ENCODE assay signal across 20 cellular contexts in genomic region chr12:127035011-127035879, GRCh38.
"Had no signal": no experiment of that assay in that cellular context is flagged by ENCODE, and none has a peak within 500 bp of the region (broad histone marks: within the 10 kb centered on the region; RNA-seq: fewer than 3 reads in every experiment).

No MANE protein-coding gene starts in this region.

- H3K36me3 ChIP-seq: breast epithelium, gastroesophageal sphincter, heart left ventricle, left ventricle myocardium inferior, tibial nerve had no signal

- ATAC-seq: activated naive CD8-positive, alpha-beta T cell treated with anti-CD3 and anti-CD28 coated beads, Interleukin-2, amount 50 U/mL, for 24 hours; activated T-cell treated with anti-CD3 and anti-CD28 coated beads, Interleukin-2, amount 50 U/mL, for 4 hours; esophagus mucosa; gastroesophageal sphincter; heart left ventricle had no signal

- H3K4me1 ChIP-seq: breast epithelium, gastroesophageal sphincter, heart left ventricle, left ventricle myocardium inferior, tibial nerve had no signal

- H3K27me3 ChIP-seq: breast epithelium, tibial nerve had no signal

- DNase-seq: activated CD4-positive, alpha-beta T cell treated with anti-CD3 and anti-CD28 coated beads, Interleukin-2, amount 50 U/mL, for 1 hour; activated CD8-positive, alpha-beta memory T cell treated with anti-CD3 and anti-CD28 coated beads, Interleukin-2, amount 50 U/mL, for 4 hours; activated naive CD4-positive, alpha-beta T cell treated with anti-CD3 and anti-CD28 coated beads, Interleukin-2, amount 10 ng/mL, durations not matched to agents 7 days and 5 days; activated naive CD8-positive, alpha-beta T cell treated with anti-CD3 and anti-CD28 coated beads, Interleukin-2, amount 50 U/mL, for 24 hours; activated T-cell treated with anti-CD3 and anti-CD28 coated beads, Interleukin-2, amount 50 U/mL, for 4 hours; anterior cingulate cortex; cerebellar nuclear complex; cortex of kidney; effector CD4-positive, alpha-beta T cell; heart left ventricle; left ventricle myocardium inferior; mammary epithelial cell; midbrain; nephron progenitor cell; stimulated activated CD4-positive, alpha-beta T cell treated with anti-CD3 and anti-CD28 coated beads, Interleukin-2, amount 100 ng/mL, for 48 hours had no signal

- H3K27ac ChIP-seq: breast epithelium, gastroesophageal sphincter, heart left ventricle, left ventricle myocardium inferior, skin epidermis, tibial nerve had no signal

- H3K4me3 ChIP-seq: breast epithelium, gastroesophageal sphincter, heart left ventricle, left ventricle myocardium inferior, skin epidermis, tibial nerve had no signal

- H3K9me3 ChIP-seq: breast epithelium, gastroesophageal sphincter, heart left ventricle, left ventricle myocardium inferior, tibial nerve had no signal
